22 cellular contexts compared by ENCODE assay signal in the genomic region with DNA sequence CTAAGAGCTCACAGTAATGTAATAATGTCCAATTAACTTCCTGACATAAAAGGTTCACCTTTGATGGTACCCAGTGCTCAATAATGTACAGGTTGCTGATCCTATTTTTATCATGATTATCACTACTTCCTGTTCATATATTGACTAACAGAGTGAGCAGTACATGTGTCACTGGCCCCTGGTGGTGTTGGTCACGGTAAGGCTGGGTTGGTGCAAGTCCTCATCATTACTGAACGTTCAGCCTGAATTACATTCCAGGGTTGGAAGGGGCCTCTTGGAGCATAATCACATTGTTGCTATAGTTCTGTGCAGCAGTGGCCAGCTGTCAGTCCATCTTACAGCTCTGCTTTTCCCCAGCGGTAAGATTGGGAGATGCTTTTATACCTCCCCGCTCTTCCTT. TPM values are rescaled to one million over a fixed set of nuclear protein-coding genes. Genes with fewer than 3 reads are reported as not detected.
DNase-seq lines count a peak whose midpoint lies in the region; ATAC-seq, FAIRE-seq and TF ChIP-seq lines count a peak whose summit lies in the region.
"Had no signal": no experiment of that assay in that cellular context is flagged by ENCODE, and none has a peak within 500 bp of the region (broad histone marks: within the 10 kb centered on the region; RNA-seq: fewer than 3 reads in every experiment).

No MANE protein-coding gene starts in this region.

- TF ChIP-seq CTCF in epithelial cell of esophagus (IDR thresholded peaks at IDR 0.05; ENCODE audit: insufficient read depth, low read depth, low read length, missing control alignments): no peak

- ATAC-seq in effector memory CD8-positive, alpha-beta T cell (replicated peaks): no peak
- ATAC-seq in GM18907 (IDR thresholded peaks at IDR 0.05; ENCODE audit: unreplicated experiment): no peak
- ATAC-seq: GM12878, HepG2, Panc1 had no signal

- DNase-seq in activated CD4-positive, alpha-beta memory T cell treated with anti-CD3 and anti-CD28 coated beads for 36 hours: peak; percentile 17
- DNase-seq in activated CD4-positive, alpha-beta memory T cell treated with anti-CD3 and anti-CD28 coated beads, Interleukin-2, amount 10 ng/mL, durations not matched to agents 7 days and 5 days: no peak
- DNase-seq in MG63: peak; percentile 17
- peak; percentile 85 for DNase-seq in epithelial cell of esophagus (ENCODE audit: low read depth)
- no peak for DNase-seq in GM12892 (ENCODE audit: insufficient read length)
- no peak for DNase-seq in effector memory CD8-positive, alpha-beta T cell
- DNase-seq in activated CD8-positive, alpha-beta memory T cell treated with anti-CD3 and anti-CD28 coated beads for 24 hours: no peak
- DNase-seq: CD8-positive, alpha-beta memory T cell; DMS79; GDM1; HFFc6; MM.1S; NCI-H1092 treated with DMSO at 0.1 percent for 48 hours; NCI-H510A treated with DMSO at 0.1 percent for 48 hours; SHP77 had no signal

- no peaks in the 10 kb centered on the region for H3K9me3 Mint-ChIP-seq in activated CD4-positive, alpha-beta memory T cell treated with anti-CD3 and anti-CD28 coated beads for 36 hours
- H3K9me3 Mint-ChIP-seq in activated CD4-positive, alpha-beta memory T cell treated with anti-CD3 and anti-CD28 coated beads, Interleukin-2, amount 10 ng/mL, durations not matched to agents 7 days and 5 days: no peaks in the 10 kb centered on the region
- no peaks in the 10 kb centered on the region for H3K9me3 Mint-ChIP-seq in effector memory CD8-positive, alpha-beta T cell
- H3K9me3 Mint-ChIP-seq: CD8-positive, alpha-beta memory T cell; HFFc6 had no signal

- POLR2A ChIA-PET in activated CD4-positive, alpha-beta memory T cell treated with anti-CD3 and anti-CD28 coated beads for 36 hours (lab: Charles Lee): no interaction called here
- POLR2A ChIA-PET in activated CD4-positive, alpha-beta memory T cell treated with anti-CD3 and anti-CD28 coated beads, Interleukin-2, amount 10 ng/mL, durations not matched to agents 7 days and 5 days (lab: Charles Lee): no interaction called here

- FAIRE-seq in GM12892 (lab: Jason Lieb, UNC): no peak
- FAIRE-seq: D721Med, GM12878, H1, HepG2 had no signal

- peaks cover 13% of the 10 kb centered on the region for H3K36me3 Mint-ChIP-seq in activated CD4-positive, alpha-beta memory T cell treated with anti-CD3 and anti-CD28 coated beads for 36 hours
- no peaks in the 10 kb centered on the region for H3K36me3 Mint-ChIP-seq in activated CD4-positive, alpha-beta memory T cell treated with anti-CD3 and anti-CD28 coated beads, Interleukin-2, amount 10 ng/mL, durations not matched to agents 7 days and 5 days (ENCODE audit: low read depth)
- H3K36me3 Mint-ChIP-seq in effector memory CD8-positive, alpha-beta T cell (ENCODE audit: insufficient read depth): peaks cover 21% of the 10 kb centered on the region

- no peak overlapping the region for H3K27ac Mint-ChIP-seq in activated CD4-positive, alpha-beta memory T cell treated with anti-CD3 and anti-CD28 coated beads for 36 hours
- H3K27ac Mint-ChIP-seq in activated CD4-positive, alpha-beta memory T cell treated with anti-CD3 and anti-CD28 coated beads, Interleukin-2, amount 10 ng/mL, durations not matched to agents 7 days and 5 days: no peak overlapping the region
- no peak overlapping the region for H3K27ac Mint-ChIP-seq in effector memory CD8-positive, alpha-beta T cell
- H3K27ac Mint-ChIP-seq: CD8-positive, alpha-beta memory T cell; HFFc6 had no signal

- no peaks in the 10 kb centered on the region for H3K36me3 ChIP-seq in MG63
- H3K36me3 ChIP-seq: BLaER1 treated with 17β-estradiol and CSF1 and Interleukin-3, amounts not matched to agents 10 nM and 100 nM had no signal

- no peaks in the 10 kb centered on the region for H3K27me3 Mint-ChIP-seq in activated CD4-positive, alpha-beta memory T cell treated with anti-CD3 and anti-CD28 coated beads for 36 hours
- no peaks in the 10 kb centered on the region for H3K27me3 Mint-ChIP-seq in activated CD4-positive, alpha-beta memory T cell treated with anti-CD3 and anti-CD28 coated beads, Interleukin-2, amount 10 ng/mL, durations not matched to agents 7 days and 5 days
- H3K27me3 Mint-ChIP-seq in effector memory CD8-positive, alpha-beta T cell: no peaks in the 10 kb centered on the region
- H3K27me3 Mint-ChIP-seq: CD8-positive, alpha-beta memory T cell had no signal

- no peak overlapping the region for H3K4me3 Mint-ChIP-seq in activated CD4-positive, alpha-beta memory T cell treated with anti-CD3 and anti-CD28 coated beads for 36 hours
- H3K4me3 Mint-ChIP-seq in activated CD4-positive, alpha-beta memory T cell treated with anti-CD3 and anti-CD28 coated beads, Interleukin-2, amount 10 ng/mL, durations not matched to agents 7 days and 5 days: no peak overlapping the region
- no peak overlapping the region for H3K4me3 Mint-ChIP-seq in effector memory CD8-positive, alpha-beta T cell
- H3K4me3 Mint-ChIP-seq: CD8-positive, alpha-beta memory T cell; HFFc6 had no signal

- TF ChIP-seq POLR2A in GM12892 (IDR thresholded peaks at IDR 0.05; ENCODE audit: low read depth, low read length): no peak

- H3K9me3 ChIP-seq in MG63: no peaks in the 10 kb centered on the region
- H3K9me3 ChIP-seq: BLaER1 treated with 17β-estradiol and CSF1 and Interleukin-3, amounts not matched to agents 10 nM and 100 nM had no signal

- intact Hi-C loops in activated CD4-positive, alpha-beta memory T cell treated with anti-CD3 and anti-CD28 coated beads for 36 hours (cut with micrococcal nuclease): loop anchor here (2.0 kb wide), 1 partner anchor 86 kb away; no protein-coding TSS in a partner anchor

- no peaks in the 10 kb centered on the region for H3K27me3 ChIP-seq in MG63
- H3K27me3 ChIP-seq: BLaER1 treated with 17β-estradiol and CSF1 and Interleukin-3, amounts not matched to agents 10 nM and 100 nM had no signal

- H3K4me3 ChIP-seq in MG63 (no peak overlapping the region), epithelial cell of esophagus (ENCODE audit: low read length) (no peak overlapping the region)
- H3K4me3 ChIP-seq: BLaER1 treated with 17β-estradiol and CSF1 and Interleukin-3, amounts not matched to agents 10 nM and 100 nM; GM12878 had no signal

- CTCF ChIA-PET in activated CD4-positive, alpha-beta memory T cell treated with anti-CD3 and anti-CD28 coated beads for 36 hours (lab: Charles Lee): interaction anchor here (2.0 kb wide), 1 partner anchor 14 kb away, joined by 8 read pairs; no protein-coding TSS in a partner anchor
- CTCF ChIA-PET in activated CD4-positive, alpha-beta memory T cell treated with anti-CD3 and anti-CD28 coated beads, Interleukin-2, amount 10 ng/mL, durations not matched to agents 7 days and 5 days (lab: Charles Lee): interaction anchor here (0.9 kb wide), 1 partner anchor 43 kb away, joined by 3 read pairs; no protein-coding TSS in a partner anchor

- peaks cover 24% of the 10 kb centered on the region for H3K4me1 Mint-ChIP-seq in activated CD4-positive, alpha-beta memory T cell treated with anti-CD3 and anti-CD28 coated beads for 36 hours (ENCODE audit: low read depth)
- H3K4me1 Mint-ChIP-seq in activated CD4-positive, alpha-beta memory T cell treated with anti-CD3 and anti-CD28 coated beads, Interleukin-2, amount 10 ng/mL, durations not matched to agents 7 days and 5 days: peaks cover 9% of the 10 kb centered on the region
- H3K4me1 Mint-ChIP-seq in effector memory CD8-positive, alpha-beta T cell (ENCODE audit: low read depth in 2 of 2): peaks cover 0 to 2% of the 10 kb centered on the region in 2 donors

RNA-seq across cellular contexts. Expression of a gene that starts 24.2 kb away (rescaled TPM):
- not detected for total RNA-seq in activated CD4-positive, alpha-beta memory T cell treated with anti-CD3 and anti-CD28 coated beads for 36 hours
- not detected for total RNA-seq in activated CD4-positive, alpha-beta memory T cell treated with anti-CD3 and anti-CD28 coated beads, Interleukin-2, amount 10 ng/mL, durations not matched to agents 7 days and 5 days
- total RNA-seq in MG63 (2014; rRNA removed; shearing (Covaris generic); ENCODE audit: low replicate concordance): not detected in 2 replicates
- polyA plus RNA-seq in GM12892 (2012; ENCODE audit: missing spikeins): 0.76 TPM
- total RNA-seq: CD8-positive, alpha-beta memory T cell; GM12878; HFFc6 had no signal
- polyA plus RNA-seq: CD8-positive, alpha-beta memory T cell had no signal

Comparison
In these comparisons a context has a peak if more than half of its experiments do, and no peak if none do; other contexts are left out.
1. DNase-seq: peak in activated CD4-positive, alpha-beta memory T cell treated with anti-CD3 and anti-CD28 coated beads for 36 hours (single experiment), MG63 (single experiment) and epithelial cell of esophagus (single experiment); none in activated CD4-positive, alpha-beta memory T cell treated with anti-CD3 and anti-CD28 coated beads, Interleukin-2, amount 10 ng/mL, durations not matched to agents 7 days and 5 days (single experiment), GM12892 (single experiment), effector memory CD8-positive, alpha-beta T cell (0 of 3) and activated CD8-positive, alpha-beta memory T cell treated with anti-CD3 and anti-CD28 coated beads for 24 hours (single experiment).